In the genomic region with DNA sequence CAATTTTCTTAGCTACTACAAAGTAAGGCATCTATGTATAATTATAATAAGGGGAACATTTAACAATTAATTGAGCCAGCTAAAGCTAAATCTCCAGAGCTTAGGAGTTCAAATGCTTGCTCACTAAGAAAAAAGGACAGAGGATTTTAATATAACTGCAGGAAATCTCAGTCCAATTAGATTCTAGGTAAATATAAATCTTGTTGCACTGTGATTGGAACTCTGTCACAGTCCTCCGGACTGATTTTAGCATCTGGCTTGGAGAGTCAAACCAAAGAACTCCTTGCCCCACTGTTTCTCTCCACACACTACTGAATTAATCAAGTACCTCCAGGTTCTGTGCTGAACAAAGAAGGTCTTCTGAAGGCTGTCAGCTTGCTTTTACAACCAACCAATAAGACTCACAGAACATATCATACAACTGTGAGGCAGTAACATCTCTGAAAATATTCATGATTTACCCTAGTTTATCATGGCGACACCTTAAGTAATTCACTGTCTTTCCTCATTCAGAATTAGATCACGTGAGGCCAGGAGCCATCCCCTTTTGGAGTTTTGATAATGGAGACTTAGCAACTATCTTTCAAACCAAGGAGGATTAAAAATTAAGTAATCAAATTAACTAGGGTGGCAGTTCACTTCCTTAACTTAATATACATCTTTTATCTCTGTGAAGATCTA, we compare ENCODE assay signal across 12 cellular contexts.
"Had no signal": no experiment of that assay in that cellular context is flagged by ENCODE, and none has a peak within 500 bp of the region (broad histone marks: within the 10 kb centered on the region; RNA-seq: fewer than 3 reads in every experiment).

No MANE protein-coding gene starts in this region.

- H3K27me3 ChIP-seq: left lung, pancreas, tibial nerve, vagina had no signal

- H3K4me3 Mint-ChIP-seq: T-helper 2 cell treated with Interferon-gamma antibody and Interleukin-4, amounts not matched to agents 5 μg/mL and 100 μg/mL, for 36 hours had no signal

- H3K9me3 ChIP-seq: left lung, pancreas, tibial nerve, vagina had no signal

- H3K9me3 Mint-ChIP-seq: activated naive CD4-positive, alpha-beta T cell treated with anti-CD3 and anti-CD28 coated beads, Interleukin-2, amount 50 U/mL, for 72 hours; T-helper 2 cell treated with Interferon-gamma antibody and Interleukin-4, amounts not matched to agents 5 μg/mL and 100 μg/mL, for 36 hours had no signal

- H3K36me3 ChIP-seq: left lung, pancreas, vagina had no signal

- H3K4me3 ChIP-seq: left lung, pancreas, tibial nerve, vagina had no signal

- DNase-seq: activated effector memory CD4-positive, alpha-beta T cell treated with Interleukin-2 at 50 U/mL for 16 hours; foreskin melanocyte; islet precursor cell; left lung; mesendoderm; pancreas; small intestine had no signal

- H3K27ac ChIP-seq: left lung, pancreas, tibial nerve, vagina had no signal

- H3K4me1 ChIP-seq: left lung had no signal

- H3K36me3 Mint-ChIP-seq: activated naive CD4-positive, alpha-beta T cell treated with anti-CD3 and anti-CD28 coated beads, Interleukin-2, amount 50 U/mL, for 72 hours had no signal

- ATAC-seq: activated CD4-positive, CD25-positive, alpha-beta regulatory T cell treated with anti-CD3 and anti-CD28 coated beads, Interleukin-2, amount 50 U/mL, for 24 hours; activated naive CD4-positive, alpha-beta T cell treated with anti-CD3 and anti-CD28 coated beads, Interleukin-2, amount 50 U/mL, for 72 hours; left lung; pancreas had no signal

- H3K27ac Mint-ChIP-seq: activated naive CD4-positive, alpha-beta T cell treated with anti-CD3 and anti-CD28 coated beads, Interleukin-2, amount 50 U/mL, for 72 hours; T-helper 2 cell treated with Interferon-gamma antibody and Interleukin-4, amounts not matched to agents 5 μg/mL and 100 μg/mL, for 36 hours had no signal
